ENCODE assay signal across 8 cellular contexts in genomic region chr3:197749601-197750395, GRCh38. TPM values are rescaled to one million over a fixed set of nuclear protein-coding genes. Genes with fewer than 3 reads are reported as not detected.
A peak's percentile ranks its signal among the peaks of the same experiment; 100 is the strongest.
DNase-seq lines count a peak whose midpoint lies in the region; ATAC-seq and TF ChIP-seq lines count a peak whose summit lies in the region.

FYTTD1 (plus strand) TSS chr3:197749883; CDS start chr3:197749972, 89 bp downstream.

- H3K4me3 ChIP-seq in KMS-11 (IDR thresholded peaks at IDR 0.05; ENCODE audit: insufficient read depth, low read depth, low read length) (peak within 1 kb of the TSS; percentile 66), Peyer's patch (peak within 1 kb of the TSS; percentile 69 to 87 (median 81)), esophagus muscularis mucosa (peak within 1 kb of the TSS; percentile 84 to 93 (median 87))

- H3K9ac ChIP-seq in KMS-11: peak within 1 kb of the TSS; percentile 38; the same call in 1 of the 2 replicates

- intact Hi-C loops in esophagus muscularis mucosa (cut with DNase I): loop anchor here (5.0 kb wide), 2 partner anchors 37 to 43 kb away; partner anchors contain the start of gene LRCH3

- ATAC-seq in GM21717 (IDR thresholded peaks at IDR 0.05; ENCODE audit: unreplicated experiment): peak; percentile 72

- no CpG with 5 or more reads among the region's 104 CpGs for WGBS in esophagus muscularis mucosa

- H3K27ac ChIP-seq in KMS-11 (peak within 1 kb of the TSS; percentile 31), Peyer's patch (peak within 1 kb of the TSS; percentile 94 to 98 (median 96)), esophagus muscularis mucosa (replicated peaks in 1 of 4) (peak within 1 kb of the TSS; percentile 94 to 99 (median 96))

- peak within 1 kb of the TSS; percentile 87 for H2AFZ ChIP-seq in KMS-11 (ENCODE audit: low read depth)

- H3K27me3 ChIP-seq in KMS-11 (ENCODE audit: insufficient read depth, low read depth): no peaks in the 10 kb centered on the region
- no peaks in the 10 kb centered on the region for H3K27me3 ChIP-seq in Peyer's patch
- H3K27me3 ChIP-seq in esophagus muscularis mucosa: no peaks in the 10 kb centered on the region

- H3K4me1 ChIP-seq in KMS-11 (ENCODE audit: low read depth, poor library complexity, severe bottlenecking): peaks cover 37% of the 10 kb centered on the region
- H3K4me1 ChIP-seq in Peyer's patch: peaks cover 0 to 15% (median 4%) of the 10 kb centered on the region in 4 donors
- peaks cover 32 to 36% (median 35%) of the 10 kb centered on the region in 4 donors for H3K4me1 ChIP-seq in esophagus muscularis mucosa

- no peaks in the 10 kb centered on the region for H3K9me3 ChIP-seq in Peyer's patch
- no peaks in the 10 kb centered on the region for H3K9me3 ChIP-seq in esophagus muscularis mucosa

- TF ChIP-seq EP300 in esophagus muscularis mucosa (IDR thresholded peaks at IDR 0.05): no peak

- peak in 1 of 2 donors; percentile 56 for TF ChIP-seq POLR2A in Peyer's patch (IDR thresholded peaks at IDR 0.05)
- peak; percentile 54 for TF ChIP-seq POLR2A in esophagus muscularis mucosa (IDR thresholded peaks at IDR 0.05; ENCODE audit: low read depth)

- no peak for TF ChIP-seq CTCF in KMS-11 (conservative IDR thresholded peaks at IDR 0.05; ENCODE audit: low read depth, low read length)
- TF ChIP-seq CTCF in Peyer's patch (IDR thresholded peaks at IDR 0.05): peak; percentile 45 to 76 (median 59)
- peak; percentile 42 to 69 (median 56) for TF ChIP-seq CTCF in esophagus muscularis mucosa (IDR thresholded peaks at IDR 0.05)

- H3K4me2 ChIP-seq in KMS-11: peak within 1 kb of the TSS; percentile 79

- peak; percentile 56 for DNase-seq in DMS53 treated with DMSO at 0.1 percent for 48 hours (lab: John Stamatoyannopoulos, UW; ENCODE audit: unreplicated experiment)
- DNase-seq in Peyer's patch: peak; percentile 88 to 96 (median 94)
- peak; percentile 86 to 91 for DNase-seq in activated T-cell treated with anti-CD3 and anti-CD28 coated beads, Interleukin-2, amount 50 U/mL, for 48 hours
- peak; percentile 96 for DNase-seq in esophagus muscularis mucosa (ENCODE audit: extremely low spot score)
- peak; percentile 92 for DNase-seq in myocyte (ENCODE audit: low read depth)
- peak; percentile 67 to 89 for DNase-seq in stimulated activated CD8-positive, alpha-beta memory T cell treated with anti-CD3 and anti-CD28 coated beads, Interleukin-7, amount 100 ng/mL, for 4 hours (ENCODE audit: low read depth in 2 of 2)

- peaks cover 28% of the 10 kb centered on the region for H4K20me1 ChIP-seq in KMS-11 (ENCODE audit: insufficient read depth)

- H3K36me3 ChIP-seq in KMS-11 (ENCODE audit: insufficient read depth) (no peaks in the 10 kb centered on the region), Peyer's patch (no peaks in the 10 kb centered on the region), esophagus muscularis mucosa (no peaks in the 10 kb centered on the region)

- peaks cover 37% of the 10 kb centered on the region for H3K79me2 ChIP-seq in KMS-11 (ENCODE audit: insufficient read depth, low read depth)

RNA-seq across cellular contexts. Expression of gene FYTTD1, which starts in this region (rescaled TPM):
- total RNA-seq in Peyer's patch (10 to 100 TPM; 15.4 to 62.7 (median 27.4) TPM), esophagus muscularis mucosa (100 to 1,000 TPM in 2 of 4 donors, 10 to 100 TPM in 2; 57.7 to 111 (median 85.6) TPM), myocyte (103 and 107 TPM in 2 replicates)
- polyA plus RNA-seq in myocyte (2012): 30.9 TPM

Comparison
In these comparisons a context has a peak if more than half of its experiments do, and no peak if none do; other contexts are left out.
1. Peak in every context shown above with its lines: DNase-seq, ATAC-seq, H3K4me3 ChIP-seq and H3K27ac ChIP-seq.
2. H3K27ac ChIP-seq: peak in every context shown above with its lines; median percentile 96 in Peyer's patch; 96 in esophagus muscularis mucosa; 31 in KMS-11.